1 cellular context compared by ENCODE assay signal in genomic region chr20:4224282-4224681, GRCh38. TPM values are rescaled to one million over a fixed set of nuclear protein-coding genes. Genes with fewer than 3 reads are reported as not detected.
"Had no signal": no experiment of that assay in that cellular context is flagged by ENCODE, and none has a peak within 500 bp of the region (broad histone marks: within the 10 kb centered on the region; RNA-seq: fewer than 3 reads in every experiment).

No MANE protein-coding gene starts in this region.

RNA-seq across cellular contexts. Expression of gene ADRA1D, which starts 24.8 kb away (rescaled TPM):
- total RNA-seq: T-helper 2 cell treated with Interferon-gamma antibody and Interleukin-4, amounts not matched to agents 100 ng/mL and 5 ng/mL, for 36 hours had no signal
